ENCODE assay signal across 17 cellular contexts in the genomic region with DNA sequence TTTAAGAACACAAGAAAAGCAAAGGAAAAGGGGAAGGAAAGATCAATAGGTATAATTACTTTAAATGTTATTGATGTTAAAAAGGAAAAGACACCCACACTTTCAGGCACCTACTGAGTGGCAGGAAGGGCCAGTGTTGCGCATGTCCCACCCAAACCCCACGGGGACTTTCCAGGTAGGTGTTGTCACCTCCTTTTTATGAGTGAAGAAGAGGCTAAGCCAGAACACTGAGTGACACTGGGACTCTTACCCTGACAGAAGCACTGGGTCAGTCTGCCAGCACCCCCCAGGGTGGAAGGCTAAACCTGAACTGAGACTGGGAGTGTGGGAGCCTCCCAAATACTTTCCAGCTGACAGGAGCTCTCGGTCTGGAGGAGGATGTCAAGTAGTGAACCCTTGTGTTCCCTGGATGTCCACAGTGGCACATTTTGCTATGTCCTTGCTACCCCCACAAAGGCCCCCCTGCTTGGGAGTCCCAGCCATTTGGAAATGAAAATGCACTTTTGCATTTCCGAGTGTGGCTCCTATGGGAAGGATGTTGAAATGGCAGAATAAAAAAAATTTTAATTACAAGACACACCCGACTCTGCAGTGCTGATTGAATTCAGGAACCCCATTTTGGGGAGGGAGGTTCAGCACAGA.
"Had no signal": no experiment of that assay in that cellular context is flagged by ENCODE, and none has a peak within 500 bp of the region (broad histone marks: within the 10 kb centered on the region; RNA-seq: fewer than 3 reads in every experiment).

No MANE protein-coding gene starts in this region.

- ATAC-seq: activated CD8-positive, alpha-beta memory T cell treated with anti-CD3 and anti-CD28 coated beads, Interleukin-2, amount 10 ng/mL, durations not matched to agents 7 days and 5 days; foreskin keratinocyte; lower lobe of right lung had no signal

- H3K36me3 Mint-ChIP-seq: activated CD8-positive, alpha-beta memory T cell treated with anti-CD3 and anti-CD28 coated beads, Interleukin-2, amount 10 ng/mL, durations not matched to agents 7 days and 5 days; activated naive CD8-positive, alpha-beta T cell treated with anti-CD3 and anti-CD28 coated beads for 36 hours; brain; mesothelial cell of epicardium had no signal

- H3K27me3 ChIP-seq: ovary had no signal

- H3K9me3 Mint-ChIP-seq: activated B cell treated with CpG ODN at 0.5 μM for 24 hours; activated CD4-positive, alpha-beta T cell treated with anti-CD3 and anti-CD28 coated beads, Interleukin-2, amount 10 ng/mL, durations not matched to agents 7 days and 5 days; activated naive CD8-positive, alpha-beta T cell treated with anti-CD3 and anti-CD28 coated beads for 36 hours; activated T-cell treated with anti-CD3 and anti-CD28 coated beads, Interleukin-2, amount 50 U/mL, for 24 hours; mesothelial cell of epicardium had no signal

- H3K27ac ChIP-seq: foreskin keratinocyte, lower lobe of right lung, ovary had no signal

- H3K9me3 ChIP-seq: lower lobe of right lung, ovary had no signal

- H3K4me3 Mint-ChIP-seq: activated B cell treated with CpG ODN at 0.5 μM for 24 hours; activated CD4-positive, alpha-beta T cell treated with anti-CD3 and anti-CD28 coated beads, Interleukin-2, amount 10 ng/mL, durations not matched to agents 7 days and 5 days; activated CD8-positive, alpha-beta memory T cell treated with anti-CD3 and anti-CD28 coated beads, Interleukin-2, amount 10 ng/mL, durations not matched to agents 7 days and 5 days; activated naive CD8-positive, alpha-beta T cell treated with anti-CD3 and anti-CD28 coated beads for 36 hours; activated T-cell treated with anti-CD3 and anti-CD28 coated beads, Interleukin-2, amount 50 U/mL, for 24 hours; brain; mesothelial cell of epicardium had no signal

- DNase-seq: activated B cell treated with CpG ODN at 0.5 μM for 24 hours; activated CD4-positive, alpha-beta T cell treated with anti-CD3 and anti-CD28 coated beads, Interleukin-2, amount 10 ng/mL, durations not matched to agents 7 days and 5 days; activated CD8-positive, alpha-beta memory T cell treated with anti-CD3 and anti-CD28 coated beads, Interleukin-2, amount 10 ng/mL, durations not matched to agents 7 days and 5 days; activated gamma-delta T cell treated with Interleukin-2 at 50 U/mL for 16 hours; activated naive CD8-positive, alpha-beta T cell treated with anti-CD3 and anti-CD28 coated beads for 36 hours; activated T-cell treated with anti-CD3 and anti-CD28 coated beads, Interleukin-2, amount 50 U/mL, for 24 hours; amygdala; effector memory CD4-positive, alpha-beta T cell; foreskin keratinocyte; lower lobe of right lung; ovary; stimulated activated CD4-positive, alpha-beta T cell treated with anti-CD3 and anti-CD28 coated beads, Interleukin-2, amount 100 ng/mL, for 48 hours; stimulated activated naive CD4-positive, alpha-beta T cell; T-helper 2 cell; trophoblast cell had no signal

- H3K4me3 ChIP-seq: lower lobe of right lung, ovary had no signal

- H3K4me1 Mint-ChIP-seq: activated B cell treated with CpG ODN at 0.5 μM for 24 hours; activated CD4-positive, alpha-beta T cell treated with anti-CD3 and anti-CD28 coated beads, Interleukin-2, amount 10 ng/mL, durations not matched to agents 7 days and 5 days had no signal

- H3K27ac Mint-ChIP-seq: activated B cell treated with CpG ODN at 0.5 μM for 24 hours; activated CD4-positive, alpha-beta T cell treated with anti-CD3 and anti-CD28 coated beads, Interleukin-2, amount 10 ng/mL, durations not matched to agents 7 days and 5 days; activated CD8-positive, alpha-beta memory T cell treated with anti-CD3 and anti-CD28 coated beads, Interleukin-2, amount 10 ng/mL, durations not matched to agents 7 days and 5 days; activated naive CD8-positive, alpha-beta T cell treated with anti-CD3 and anti-CD28 coated beads for 36 hours; activated T-cell treated with anti-CD3 and anti-CD28 coated beads, Interleukin-2, amount 50 U/mL, for 24 hours; mesothelial cell of epicardium had no signal

- H3K36me3 ChIP-seq: lower lobe of right lung, ovary had no signal
